Comparison of ENCODE assay signal across 8 cellular contexts in the genomic region with DNA sequence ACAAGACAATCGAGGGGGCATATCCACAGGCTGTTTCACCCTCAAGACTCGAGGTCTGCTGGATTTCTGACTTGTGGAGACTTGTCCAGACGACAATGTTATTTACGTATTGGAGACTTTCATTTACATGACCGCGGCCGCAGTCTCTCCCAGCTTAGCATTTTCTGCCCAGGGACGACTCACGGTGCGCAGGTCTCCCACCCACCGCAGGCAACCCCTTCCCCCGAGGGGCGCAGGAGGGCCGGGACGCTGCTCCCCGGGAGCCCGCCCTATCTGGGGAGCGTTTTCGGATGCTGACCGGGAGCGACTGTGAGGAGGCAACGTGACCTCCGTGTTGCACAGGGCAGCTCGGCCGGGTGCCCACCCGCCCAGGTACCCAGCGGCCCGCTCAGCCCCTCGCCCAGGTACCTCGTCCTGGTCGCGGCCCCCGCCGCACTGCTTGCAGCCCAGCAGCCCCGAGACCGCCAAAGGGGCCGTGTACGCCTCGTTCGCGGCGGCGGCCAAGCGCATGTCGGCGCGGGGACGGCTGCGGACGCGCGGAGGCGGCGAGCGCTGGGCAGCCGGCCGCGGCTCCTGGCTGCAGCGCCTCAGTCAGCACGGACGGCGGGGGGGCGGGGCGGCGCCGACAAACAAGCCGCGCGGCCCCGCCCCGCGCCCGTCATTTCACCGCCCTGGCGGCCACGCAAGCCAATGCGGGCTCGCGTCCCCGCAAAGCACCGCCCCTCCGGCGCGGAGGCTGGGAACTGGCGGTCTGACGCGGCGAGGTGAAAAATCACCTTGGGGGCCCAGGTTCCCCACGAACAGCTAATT.
DNase-seq lines count a peak whose midpoint lies in the region; ATAC-seq and TF ChIP-seq lines count a peak whose summit lies in the region.

No MANE protein-coding gene starts in this region.

- TF ChIP-seq CTCF in Caco-2 (IDR thresholded peaks at IDR 0.05; ENCODE audit: insufficient read depth in 1 of 2, low read depth in 1 of 2, low read length in 1 of 2, severe bottlenecking in 1 of 2, unreplicated experiment in 1 of 2): no peak

- ATAC-seq in GM21515 (IDR thresholded peaks at IDR 0.05; ENCODE audit: unreplicated experiment) (peak; percentile 96), esophagus mucosa (peak; percentile 98)
- peak; percentile 94 to 95 for ATAC-seq in activated T-cell treated with anti-CD3 and anti-CD28 coated beads, Interleukin-2, amount 50 U/mL, for 4 hours

- no peaks in the 10 kb centered on the region for H3K9me3 Mint-ChIP-seq in Caco-2 (ENCODE audit: unreplicated experiment)
- H3K9me3 Mint-ChIP-seq in activated T-cell treated with anti-CD3 and anti-CD28 coated beads, Interleukin-2, amount 50 U/mL, for 4 hours: no peaks in the 10 kb centered on the region

- no TSS peak for BruUV-seq in Caco-2 (replicated peaks; lab: Mats Ljungman, UMichigan)

- H3K9ac ChIP-seq in muscle layer of colon (ENCODE audit: low read length): peak overlapping the region; percentile 86

- H3K27me3 ChIP-seq in Caco-2 (replicated peaks; ENCODE audit: control insufficient read depth, insufficient read depth, low read length): no peaks in the 10 kb centered on the region
- H3K27me3 ChIP-seq in muscle layer of colon (ENCODE audit: control insufficient read depth in 1 of 2, insufficient read depth in 2 of 2, low read length in 2 of 2): no peaks in the 10 kb centered on the region

- H3K27ac ChIP-seq in muscle layer of colon (ENCODE audit: low read depth, low read length): peak overlapping the region; percentile 93

- CTCF ChIA-PET in Caco-2 (lab: Charles Lee): interaction anchor here (1.0 to 1.3 kb wide), 2 partner anchors 30 to 65 kb away, joined by 3 read pairs; no protein-coding TSS in a partner anchor

- DNase-seq in Caco-2 (peak; percentile 88 to 95), HuH-7 (ENCODE audit: low spot score) (peak; percentile 77), OCI-M1 (lab: John Stamatoyannopoulos, UW) (peak; percentile 96)
- peak; percentile 88 for DNase-seq in activated T-cell treated with anti-CD3 and anti-CD28 coated beads, Interleukin-2, amount 50 U/mL, for 4 hours
- peak; percentile 92 for DNase-seq in stimulated activated CD8-positive, alpha-beta memory T cell treated with anti-CD3 and anti-CD28 coated beads, Interleukin-4, amount 100 ng/mL, for 48 hours

- peak overlapping the region; percentile 76 for H3K4me3 Mint-ChIP-seq in Caco-2 (ENCODE audit: unreplicated experiment)
- H3K4me3 Mint-ChIP-seq in activated T-cell treated with anti-CD3 and anti-CD28 coated beads, Interleukin-2, amount 50 U/mL, for 4 hours: peak overlapping the region; percentile 95

- H3K4me3 ChIP-seq in Caco-2 (ENCODE audit: low read depth, low read length) (peak overlapping the region; percentile 82), muscle layer of colon (ENCODE audit: low read depth in 1 of 2, low read length in 2 of 2) (peak overlapping the region; percentile 83 to 100)

- H3K27me3 Mint-ChIP-seq in Caco-2 (ENCODE audit: insufficient read depth, unreplicated experiment): no peaks in the 10 kb centered on the region
- H3K27me3 Mint-ChIP-seq in activated T-cell treated with anti-CD3 and anti-CD28 coated beads, Interleukin-2, amount 50 U/mL, for 4 hours (ENCODE audit: low read depth): no peaks in the 10 kb centered on the region

- intact Hi-C loops in Caco-2 (cut with micrococcal nuclease; ENCODE audit: unreplicated experiment): loop anchor here (1.0 to 5.0 kb wide), 3 partner anchors 33 to 64 kb away; no protein-coding TSS in a partner anchor

- no peaks in the 10 kb centered on the region for H3K36me3 Mint-ChIP-seq in Caco-2 (ENCODE audit: insufficient read depth, unreplicated experiment)
- no peaks in the 10 kb centered on the region for H3K36me3 Mint-ChIP-seq in activated T-cell treated with anti-CD3 and anti-CD28 coated beads, Interleukin-2, amount 50 U/mL, for 4 hours (ENCODE audit: insufficient read depth)

- peaks cover 18% of the 10 kb centered on the region for H3K4me1 Mint-ChIP-seq in Caco-2 (ENCODE audit: low read depth, unreplicated experiment)
- peaks cover 65% of the 10 kb centered on the region for H3K4me1 Mint-ChIP-seq in activated T-cell treated with anti-CD3 and anti-CD28 coated beads, Interleukin-2, amount 50 U/mL, for 4 hours (ENCODE audit: low read depth)

- H3K36me3 ChIP-seq in Caco-2 (ENCODE audit: control insufficient read depth, insufficient read depth, low read length) (no peaks in the 10 kb centered on the region), muscle layer of colon (ENCODE audit: insufficient read depth, low read length) (no peaks in the 10 kb centered on the region)

- POLR2A ChIA-PET in Caco-2 (lab: Charles Lee): interaction anchor here (0.5 to 1.9 kb wide), 6 partner anchors 19 to 85 kb away, joined by 3 to 5 read pairs (median 4); a partner anchor contains a TSS

- H3K9me3 ChIP-seq in Caco-2 (no peaks in the 10 kb centered on the region), muscle layer of colon (ENCODE audit: low read length) (no peaks in the 10 kb centered on the region)

- H3K27ac Mint-ChIP-seq in Caco-2 (ENCODE audit: unreplicated experiment): peak overlapping the region; percentile 74

- peaks cover 28% of the 10 kb centered on the region for H3K4me1 ChIP-seq in Caco-2
- peaks cover 5% of the 10 kb centered on the region for H3K4me1 ChIP-seq in muscle layer of colon (ENCODE audit: insufficient read depth, low read length)

Comparison
In these comparisons a context has a peak if more than half of its experiments do, and no peak if none do; other contexts are left out.
1. Peak in every context shown above with its lines: DNase-seq, ATAC-seq, H3K4me3 ChIP-seq and H3K27ac ChIP-seq.